7 cellular contexts compared by ENCODE assay signal in genomic region chr17:17303847-17304490, GRCh38. TPM values are rescaled to one million over a fixed set of nuclear protein-coding genes. Genes with fewer than 3 reads are reported as not detected.
A peak's percentile ranks its signal among the peaks of the same experiment; 100 is the strongest.
DNase-seq lines count a peak whose midpoint lies in the region; ATAC-seq and TF ChIP-seq lines count a peak whose summit lies in the region.

No MANE protein-coding gene starts in this region.

- H3K9me3 ChIP-seq in H9 (ENCODE audit: control insufficient read depth, low read depth, low read length) (no peaks in the 10 kb centered on the region), right cardiac atrium (ENCODE audit: control insufficient read depth, low read length) (no peaks in the 10 kb centered on the region), smooth muscle cell (replicated peaks; ENCODE audit: low read depth) (no peaks in the 10 kb centered on the region)

- H3K4me2 ChIP-seq in H9 (ENCODE audit: insufficient read depth, insufficient read length, low read length): peak overlapping the region; percentile 50
- H3K4me2 ChIP-seq in smooth muscle cell: peak overlapping the region; percentile 100

- no peak overlapping the region for H3K56ac ChIP-seq in H9 (ENCODE audit: insufficient read length, low read depth, low read length)

- H3K27ac Mint-ChIP-seq in H9: no peak overlapping the region

- H4K8ac ChIP-seq in H9 (replicated peaks; ENCODE audit: insufficient read length, low read depth, low read length): no peak overlapping the region

- no peak overlapping the region for H4K5ac ChIP-seq in H9 (ENCODE audit: insufficient read length, low read depth, low read length)

- H3K4me3 ChIP-seq in right cardiac atrium (ENCODE audit: low read length) (peak overlapping the region; percentile 74), smooth muscle cell (peak overlapping the region; percentile 59)

- H3F3A ChIP-seq in smooth muscle cell (ENCODE audit: low read depth): peaks cover 5% of the 10 kb centered on the region

- no peak overlapping the region for H4K91ac ChIP-seq in H9 (ENCODE audit: insufficient read length, low read depth, low read length)

- H3K23me2 ChIP-seq in H9 (ENCODE audit: insufficient read length, low read depth, low read length, poor library complexity, severe bottlenecking): no peaks in the 10 kb centered on the region

- H3K4me1 Mint-ChIP-seq in H9: peaks cover 20 to 30% of the 10 kb centered on the region in 2 experiments

- intact Hi-C loops in right cardiac atrium (cut with DNase I): no loop called here

- no peak overlapping the region for H2AK5ac ChIP-seq in H9 (ENCODE audit: insufficient read length, low read length)

- peaks cover 11% of the 10 kb centered on the region for H3K27me3 Mint-ChIP-seq in H9 (ENCODE audit: low read depth)

- no peak overlapping the region for H3K23ac ChIP-seq in H9 (ENCODE audit: insufficient read length, low read depth, low read length)

- no peak overlapping the region for H3K18ac ChIP-seq in H9 (ENCODE audit: insufficient read length, low read depth, low read length)

- H2AFZ ChIP-seq in H9 (ENCODE audit: low read length) (no peak overlapping the region), smooth muscle cell (ENCODE audit: low read depth) (peak overlapping the region; percentile 89)

- DNase-seq in H9 (no peak), right cardiac atrium (no peak), smooth muscle cell (lab: John Stamatoyannopoulos, UW; ENCODE audit: unreplicated experiment) (no peak), NCI-H345 (lab: John Stamatoyannopoulos, UW) (no peak), NAMALWA (ENCODE audit: low spot score) (no peak)

- H3K27me3 ChIP-seq in H9 (ENCODE audit: insufficient read depth, low read length) (no peaks in the 10 kb centered on the region), right cardiac atrium (ENCODE audit: control insufficient read depth, insufficient read depth) (no peaks in the 10 kb centered on the region), smooth muscle cell (ENCODE audit: low read depth) (no peaks in the 10 kb centered on the region)

- H2BK15ac ChIP-seq in H9 (ENCODE audit: low read depth, low read length): no peak overlapping the region

- no peaks in the 10 kb centered on the region for H3K9me3 Mint-ChIP-seq in H9

- no peaks in the 10 kb centered on the region for H3K36me3 ChIP-seq in smooth muscle cell (ENCODE audit: low read depth)

- H3K79me1 ChIP-seq in H9 (ENCODE audit: insufficient read depth, low read depth, low read length, poor library complexity, severe bottlenecking): no peaks in the 10 kb centered on the region

- no peak overlapping the region for H3K4ac ChIP-seq in H9 (ENCODE audit: low read depth, low read length)

- H3K79me2 ChIP-seq in H9 (ENCODE audit: insufficient read depth, low read length): no peaks in the 10 kb centered on the region
- H3K79me2 ChIP-seq in smooth muscle cell (ENCODE audit: low read depth): no peaks in the 10 kb centered on the region

- peak overlapping the region; percentile 81 to 93 for H3K4me3 Mint-ChIP-seq in H9

- H4K20me1 ChIP-seq in H9 (ENCODE audit: control insufficient read depth, insufficient read depth, insufficient read length) (no peaks in the 10 kb centered on the region), smooth muscle cell (ENCODE audit: low read depth) (no peaks in the 10 kb centered on the region)

- H3K9ac ChIP-seq in H9 (ENCODE audit: extremely low read depth, insufficient read length, low read length) (no peak overlapping the region), smooth muscle cell (ENCODE audit: low read depth) (no peak overlapping the region)

- WGBS in H9 (ENCODE audit: extremely low coverage, insufficient read length, low lambda C conversion rate): no CpG with 5 or more reads among the region's 21 CpGs
- WGBS in right cardiac atrium: 18% methylated on average over 21 of the region's 21 CpGs
- WGBS in smooth muscle cell (ENCODE audit: low lambda C conversion rate): 23% methylated on average over 20 of the region's 21 CpGs

- no peak overlapping the region for H2BK120ac ChIP-seq in H9 (ENCODE audit: low read depth, low read length, poor library complexity, severe bottlenecking)

- H2BK12ac ChIP-seq in H9 (ENCODE audit: insufficient read length, low read depth, low read length): no peak overlapping the region

- H3K27ac ChIP-seq in H9 (ENCODE audit: insufficient read length, low read depth, low read length): no peak overlapping the region
- H3K27ac ChIP-seq in VCaP: peak overlapping the region; percentile 86
- no peak overlapping the region for H3K27ac ChIP-seq in right cardiac atrium (ENCODE audit: low read length)
- H3K27ac ChIP-seq in smooth muscle cell (ENCODE audit: low read depth): no peak overlapping the region

- ATAC-seq in right cardiac atrium (no peak), HG03280 (IDR thresholded peaks at IDR 0.05; ENCODE audit: unreplicated experiment) (no peak)

- no peak for TF ChIP-seq CTCF in H9 (conservative IDR thresholded peaks at IDR 0.05)
- no peak for TF ChIP-seq CTCF in VCaP (conservative IDR thresholded peaks at IDR 0.05)
- no peak for TF ChIP-seq CTCF in smooth muscle cell (IDR thresholded peaks at IDR 0.05; ENCODE audit: borderline replicate concordance, insufficient read depth, poor library complexity, severe bottlenecking)

- no peak overlapping the region for H2BK5ac ChIP-seq in H9 (ENCODE audit: insufficient read length, low read length)

- H3K4me1 ChIP-seq in H9 (ENCODE audit: insufficient read depth, low read length) (no peaks in the 10 kb centered on the region), right cardiac atrium (ENCODE audit: control insufficient read depth, insufficient read depth, low read length) (no peaks in the 10 kb centered on the region), smooth muscle cell (ENCODE audit: low read depth) (no peaks in the 10 kb centered on the region)

- no peak overlapping the region for H3T11ph ChIP-seq in H9 (ENCODE audit: low read length)

- H2BK20ac ChIP-seq in H9 (ENCODE audit: low read depth, low read length, poor library complexity, severe bottlenecking): no peak overlapping the region

- H3K14ac ChIP-seq in H9 (ENCODE audit: insufficient read depth, low read length): 0 out of 2 replicates have a peak overlapping the region, but pooled peaks have one; percentile 48

- peaks cover 0 to 9% (median 4%) of the 10 kb centered on the region in 3 experiments; a peak in 5 of 7 replicates for H3K36me3 Mint-ChIP-seq in H9 (ENCODE audit: insufficient read depth in 1 of 3, low read depth in 3 of 3)

RNA-seq across cellular contexts. Expression of gene NT5M, which starts 0.8 kb away (rescaled TPM):
- total RNA-seq in H9 (2021) (6.6 and 7.8 TPM in 2 replicates), right cardiac atrium (1 to 10 TPM; 3.4 to 6.1 (median 5.2) TPM), smooth muscle cell (2.5 and 4.5 TPM in 2 replicates)
- polyA plus RNA-seq in right cardiac atrium (6.3 TPM), smooth muscle cell (6.1 and 7.5 TPM in 2 replicates)

RNA-seq across cellular contexts. Expression of gene COPS3, which starts 22.9 kb away (rescaled TPM):
- 103 and 113 TPM in 2 replicates for total RNA-seq in H9 (2021)
- total RNA-seq in right cardiac atrium: 10 to 100 TPM; 52.2 to 65.7 (median 57.2) TPM
- 52.0 TPM for polyA plus RNA-seq in right cardiac atrium
- total RNA-seq in smooth muscle cell: 77.0 and 107 TPM in 2 replicates
- 68.3 and 76.4 TPM in 2 replicates for polyA plus RNA-seq in smooth muscle cell
